8 cellular contexts compared by ENCODE assay signal in genomic region chr2:170929686-170930050, GRCh38. TPM values are rescaled to one million over a fixed set of nuclear protein-coding genes. Genes with fewer than 3 reads are reported as not detected.
DNase-seq lines count a peak whose midpoint lies in the region; ATAC-seq and TF ChIP-seq lines count a peak whose summit lies in the region.

No MANE protein-coding gene starts in this region.

- H3K4me3 ChIP-seq in BJ (ENCODE audit: low read depth, low read length) (peak overlapping the region; percentile 78), HUES64 (ENCODE audit: low read length) (peak overlapping the region; percentile 86), kidney epithelial cell (ENCODE audit: low read depth, low read length) (peak overlapping the region; percentile 98)

- no peaks in the 10 kb centered on the region for H3K27me3 ChIP-seq in BJ (ENCODE audit: control insufficient read depth, insufficient read depth, low read length)
- H3K27me3 ChIP-seq in HUES64 (ENCODE audit: insufficient read depth, low read length) = no peaks in the 10 kb centered on the region
- no peaks in the 10 kb centered on the region for H3K27me3 ChIP-seq in kidney epithelial cell (ENCODE audit: control insufficient read depth, insufficient read depth, low read length)

- peaks cover 17% of the 10 kb centered on the region for H3K4me1 ChIP-seq in HUES64 (ENCODE audit: insufficient read depth, low read length)

- POLR2A ChIA-PET in BJ (lab: Charles Lee) = no interaction called here

- CTCF ChIA-PET in BJ (lab: Yijun Ruan, JAX) = interaction anchor here (0.6 to 2.7 kb wide), 23 partner anchors 9 to 1184 kb away, joined by 3 to 26 read pairs (median 5); no protein-coding TSS in a partner anchor

- H3K36me3 ChIP-seq in BJ (ENCODE audit: control insufficient read depth, insufficient read depth, low read length) (no peaks in the 10 kb centered on the region), HUES64 (ENCODE audit: insufficient read depth, low read length) (peaks cover 8% of the 10 kb centered on the region), kidney epithelial cell (ENCODE audit: control insufficient read depth, insufficient read depth, low read length) (no peaks in the 10 kb centered on the region)

- ATAC-seq in HG03469 (IDR thresholded peaks at IDR 0.05; ENCODE audit: unreplicated experiment) = no peak

- peak overlapping the region; percentile 96 for H3K9ac ChIP-seq in HUES64 (ENCODE audit: low read depth, low read length)

- H3K27ac ChIP-seq in HUES64 (ENCODE audit: low read depth, low read length) = peak overlapping the region; percentile 92

- TF ChIP-seq CTCF in BJ (IDR thresholded peaks at IDR 0.05; ENCODE audit: insufficient read depth, low read depth, low read length) (no peak), kidney epithelial cell (IDR thresholded peaks at IDR 0.05; ENCODE audit: insufficient read depth, low read length, poor library complexity, severe bottlenecking) (no peak)

- peaks cover 12% of the 10 kb centered on the region for H3K9me3 ChIP-seq in HUES64 (ENCODE audit: insufficient read depth, low read depth, low read length)

- WGBS in HUES64 = under 1% methylated on average over 20 of the region's 21 CpGs

- DNase-seq in BJ (ENCODE audit: low read depth) (no peak), GM19240 (ENCODE audit: insufficient read length, low spot score) (peak; percentile 23), T-helper 22 cell (ENCODE audit: low read depth) (peak; percentile 10), cerebellar cortex (ENCODE audit: low spot score) (peak; percentile 59), kidney epithelial cell (ENCODE audit: low read depth) (no peak)
- peak; percentile 2 to 28 (median 16) for DNase-seq in stimulated activated CD4-positive, alpha-beta T cell treated with anti-CD3 and anti-CD28 coated beads, Interleukin-1b, Interleukin-23, amount 100 ng/mL, for 24 hours (ENCODE audit: low read depth in 4 of 4, low spot score in 1 of 4)

RNA-seq across cellular contexts. Expression of gene GORASP2, which starts 0.6 kb away (rescaled TPM):
- polyA plus RNA-seq in BJ (2011; rRNA removed) = 186 and 194 TPM in 2 replicates
- polyA minus RNA-seq in BJ (2011; rRNA and poly(A)+ RNA removed) = 69.7 and 129 TPM in 2 replicates
- 68.1 TPM for polyA plus RNA-seq in HUES64 (2013, experiment 1 of 2)
- polyA plus RNA-seq in HUES64 (2013, experiment 2 of 2) = 77.3 TPM
- 76.3 and 78.1 TPM in 2 replicates for total RNA-seq in kidney epithelial cell

Comparison
In these comparisons a context has a peak if more than half of its experiments do, and no peak if none do; other contexts are left out.
1. DNase-seq: peak in GM19240 (single experiment), T-helper 22 cell (single experiment), cerebellar cortex (single experiment) and stimulated activated CD4-positive, alpha-beta T cell treated with anti-CD3 and anti-CD28 coated beads, Interleukin-1b, Interleukin-23, amount 100 ng/mL, for 24 hours (4 of 4); none in BJ (single experiment) and kidney epithelial cell (single experiment).
2. Peak in every context shown above with its lines, with median percentiles within 50 percentile points of each other: H3K4me3 ChIP-seq.